ENCODE assay signal across 8 cellular contexts in genomic region chr12:43807361-43807760, GRCh38. TPM values are rescaled to one million over a fixed set of nuclear protein-coding genes. Genes with fewer than 3 reads are reported as not detected.
DNase-seq lines count a peak whose midpoint lies in the region; ATAC-seq and TF ChIP-seq lines count a peak whose summit lies in the region.
"Had no signal": no experiment of that assay in that cellular context is flagged by ENCODE, and none has a peak within 500 bp of the region (broad histone marks: within the 10 kb centered on the region; RNA-seq: fewer than 3 reads in every experiment).

No MANE protein-coding gene starts in this region.

- H3F3A ChIP-seq in GM23248 (ENCODE audit: insufficient read depth), result peaks cover 7% of the 10 kb centered on the region; the same call in 1 of the 2 replicates

- intact Hi-C loops in sigmoid colon (cut with DNase I), result no loop called here
- intact Hi-C loops in sciatic nerve (cut with DNase I), result no loop called here

- peak overlapping the region; percentile 99; the same call in 1 of the 2 replicates for H3K4me3 ChIP-seq in GM23248
- peak overlapping the region; percentile 98 for H3K4me3 ChIP-seq in OCI-LY3 (ENCODE audit: low read length)
- H3K4me3 ChIP-seq in esophagus (ENCODE audit: low read depth in 1 of 2, low read length in 2 of 2), result peak overlapping the region in 1 of 2 donors; percentile 97
- no peak overlapping the region for H3K4me3 ChIP-seq in sigmoid colon

- in situ Hi-C loops in GM23248 (cut with MboI), result no loop called here

- no peak for TF ChIP-seq POLR2A in sigmoid colon (IDR thresholded peaks at IDR 0.05)

- peaks cover 32% of the 10 kb centered on the region for H3K4me1 ChIP-seq in GM23248 (ENCODE audit: insufficient read depth)
- H3K4me1 ChIP-seq in OCI-LY3 (ENCODE audit: low read length), result peaks cover 22% of the 10 kb centered on the region
- H3K4me1 ChIP-seq in esophagus (ENCODE audit: control insufficient read depth in 2 of 2, insufficient read depth in 2 of 2, low read length in 1 of 2), result no peaks in the 10 kb centered on the region
- H3K4me1 ChIP-seq in sigmoid colon, result peaks cover 0 to 33% (median 26%) of the 10 kb centered on the region in 4 donors

- no peaks in the 10 kb centered on the region for H3K9me3 ChIP-seq in GM23248 (ENCODE audit: low read depth)
- no peaks in the 10 kb centered on the region for H3K9me3 ChIP-seq in OCI-LY3 (ENCODE audit: insufficient read depth, low read length)
- H3K9me3 ChIP-seq in esophagus (ENCODE audit: control insufficient read depth in 2 of 2, insufficient read depth in 1 of 2, low read depth in 1 of 2, low read length in 1 of 2), result no peaks in the 10 kb centered on the region
- H3K9me3 ChIP-seq in sigmoid colon, result no peaks in the 10 kb centered on the region

- H3K4me2 ChIP-seq in GM23248 (ENCODE audit: unreplicated experiment), result no peak overlapping the region
- peak overlapping the region; percentile 81 for H3K4me2 ChIP-seq in OCI-LY3 (ENCODE audit: low read length)

- no peaks in the 10 kb centered on the region for H3K9me2 ChIP-seq in GM23248 (ENCODE audit: insufficient read depth)

- DNase-seq in GM23248 (no peak), sigmoid colon (no peak), GM19240 (ENCODE audit: insufficient read length, low spot score) (no peak), sciatic nerve (ENCODE audit: low spot score) (no peak)
- DNase-seq: NCI-H2171 had no signal

- peak overlapping the region; percentile 93; the same call in 1 of the 2 replicates for H3K27ac ChIP-seq in GM23248
- H3K27ac ChIP-seq in OCI-LY3 (ENCODE audit: low read length), result no peak overlapping the region
- H3K27ac ChIP-seq in esophagus (ENCODE audit: low read depth in 2 of 2, low read length in 1 of 2), result peak overlapping the region; percentile 71 to 90
- H3K27ac ChIP-seq in sigmoid colon, result peak overlapping the region; percentile 95 to 97 (median 96)

- no peak for TF ChIP-seq CTCF in OCI-LY3 (IDR thresholded peaks at IDR 0.05; ENCODE audit: low read depth, low read length)
- no peak for TF ChIP-seq CTCF in sigmoid colon (IDR thresholded peaks at IDR 0.05)

- H3K36me3 ChIP-seq in GM23248 (ENCODE audit: low read depth) (peaks cover 15% of the 10 kb centered on the region; the same call in 1 of the 2 replicates), OCI-LY3 (replicated peaks; ENCODE audit: low read depth, low read length) (peaks cover 11% of the 10 kb centered on the region), esophagus (ENCODE audit: control insufficient read depth in 2 of 2, insufficient read depth in 2 of 2, low read length in 1 of 2) (no peaks in the 10 kb centered on the region), sigmoid colon (no peaks in the 10 kb centered on the region)

- WGBS in GM23248 (ENCODE audit: low coverage in 1 of 2, low lambda C conversion rate in 2 of 2, missing lambda C conversion rate in 2 of 2), 2 experiments, result 97 to 98% methylated on average over 3 of the region's 3 CpGs
- WGBS in esophagus, 2 donors, result 54 to 62% methylated on average over 3 of the region's 3 CpGs
- WGBS in sigmoid colon, 2 donors, result 90% methylated on average over 3 of the region's 3 CpGs

- H2AFZ ChIP-seq in GM23248, result peak overlapping the region; percentile 94
- H2AFZ ChIP-seq in OCI-LY3 (ENCODE audit: low read depth, low read length), result no peak overlapping the region

- no peak for TF ChIP-seq EP300 in sigmoid colon (IDR thresholded peaks at IDR 0.05)

- ATAC-seq in sciatic nerve (no peak), HG03039 (IDR thresholded peaks at IDR 0.05; ENCODE audit: unreplicated experiment) (no peak)

- H3K79me2 ChIP-seq in GM23248 (ENCODE audit: insufficient read depth) (peaks cover 36% of the 10 kb centered on the region), OCI-LY3 (ENCODE audit: low read length) (peaks cover 44% of the 10 kb centered on the region)

- H3K9ac ChIP-seq in GM23248 (peak overlapping the region; percentile 96), OCI-LY3 (ENCODE audit: low read length) (peak overlapping the region; percentile 92; the same call in 1 of the 2 replicates)

- H3K27me3 ChIP-seq in GM23248 (replicated peaks; ENCODE audit: insufficient read depth), result no peaks in the 10 kb centered on the region
- H3K27me3 ChIP-seq in OCI-LY3 (ENCODE audit: low read depth, low read length), result no peaks in the 10 kb centered on the region
- no peaks in the 10 kb centered on the region for H3K27me3 ChIP-seq in esophagus (ENCODE audit: control insufficient read depth in 1 of 2, insufficient read depth in 2 of 2, low read length in 2 of 2)
- no peaks in the 10 kb centered on the region for H3K27me3 ChIP-seq in sigmoid colon

- H4K20me1 ChIP-seq in GM23248 (ENCODE audit: insufficient read depth) (no peaks in the 10 kb centered on the region), OCI-LY3 (ENCODE audit: insufficient read depth, low read length) (peaks cover 9% of the 10 kb centered on the region)

RNA-seq across cellular contexts. Expression of gene TWF1, which starts 1.2 kb away (rescaled TPM):
- 197 and 246 TPM in 2 replicates for total RNA-seq in GM23248 (2014; rRNA removed; shearing (Covaris generic))
- 139 and 141 TPM in 2 replicates for polyA plus RNA-seq in GM23248 (2016; fragmentation: Nextera tagmentation; extraction: Ambion mirVana)
- 100 to 1,000 TPM in 1 of 2 donors, 10 to 100 TPM in 1; 73.1 to 120 TPM for polyA plus RNA-seq in esophagus
- 100 to 1,000 TPM in 2 of 4 donors, 10 to 100 TPM in 2; 72.6 to 133 (median 101) TPM for total RNA-seq in sigmoid colon
- polyA plus RNA-seq in sigmoid colon, result 100 to 1,000 TPM in 2 of 3 donors, 10 to 100 TPM in 1; 63.8 to 168 (median 106) TPM
- 68.4 TPM for total RNA-seq in sciatic nerve

RNA-seq across cellular contexts. Expression of gene TMEM117, which starts 28.5 kb away (rescaled TPM):
- 14.4 and 19.1 TPM in 2 replicates for total RNA-seq in GM23248 (2014; rRNA removed; shearing (Covaris generic))
- 12.1 and 14.7 TPM in 2 replicates for polyA plus RNA-seq in GM23248 (2016; fragmentation: Nextera tagmentation; extraction: Ambion mirVana)
- 1 to 10 TPM; 5.2 to 6.6 TPM for polyA plus RNA-seq in esophagus
- 10 to 100 TPM; 17.5 to 21.4 (median 18.9) TPM for total RNA-seq in sigmoid colon
- polyA plus RNA-seq in sigmoid colon, result 1 to 10 TPM; 2.3 to 3.8 (median 3.0) TPM
- 24.8 TPM for total RNA-seq in sciatic nerve

RNA-seq across cellular contexts. Expression of gene IRAK4, which starts 48.6 kb away (rescaled TPM):
- total RNA-seq in GM23248 (2014; rRNA removed; shearing (Covaris generic)), result 17.6 and 24.0 TPM in 2 replicates
- polyA plus RNA-seq in GM23248 (2016; fragmentation: Nextera tagmentation; extraction: Ambion mirVana) (11.5 and 12.0 TPM in 2 replicates), esophagus (10 to 100 TPM; 10.9 to 15.5 TPM), sigmoid colon (10 to 100 TPM; 11.1 to 15.5 (median 11.4) TPM)
- total RNA-seq in sigmoid colon (10 to 100 TPM; 24.5 to 34.3 (median 26.5) TPM), sciatic nerve (20.7 TPM)

RNA-seq across cellular contexts. Expression of gene PUS7L, which starts 48.8 kb away (rescaled TPM):
- total RNA-seq in GM23248 (2014; rRNA removed; shearing (Covaris generic)), result 15.0 and 20.6 TPM in 2 replicates
- polyA plus RNA-seq in GM23248 (2016; fragmentation: Nextera tagmentation; extraction: Ambion mirVana), result 23.1 and 23.3 TPM in 2 replicates
- 1 to 10 TPM; 1.7 to 1.9 TPM for polyA plus RNA-seq in esophagus
- total RNA-seq in sigmoid colon, result 10 to 100 TPM in 1 of 4 donors, 1 to 10 TPM in 3; 6.3 to 17.1 (median 8.9) TPM
- polyA plus RNA-seq in sigmoid colon, result 1 to 10 TPM; 1.2 to 3.7 (median 3.5) TPM
- total RNA-seq in sciatic nerve, result 15.7 TPM

Comparison
In these comparisons a context has a peak if more than half of its experiments do, and no peak if none do; other contexts are left out.
1. H3K4me3 ChIP-seq: peak in GM23248 (single experiment) and OCI-LY3 (single experiment); none in sigmoid colon (0 of 4).